In the genomic region with DNA sequence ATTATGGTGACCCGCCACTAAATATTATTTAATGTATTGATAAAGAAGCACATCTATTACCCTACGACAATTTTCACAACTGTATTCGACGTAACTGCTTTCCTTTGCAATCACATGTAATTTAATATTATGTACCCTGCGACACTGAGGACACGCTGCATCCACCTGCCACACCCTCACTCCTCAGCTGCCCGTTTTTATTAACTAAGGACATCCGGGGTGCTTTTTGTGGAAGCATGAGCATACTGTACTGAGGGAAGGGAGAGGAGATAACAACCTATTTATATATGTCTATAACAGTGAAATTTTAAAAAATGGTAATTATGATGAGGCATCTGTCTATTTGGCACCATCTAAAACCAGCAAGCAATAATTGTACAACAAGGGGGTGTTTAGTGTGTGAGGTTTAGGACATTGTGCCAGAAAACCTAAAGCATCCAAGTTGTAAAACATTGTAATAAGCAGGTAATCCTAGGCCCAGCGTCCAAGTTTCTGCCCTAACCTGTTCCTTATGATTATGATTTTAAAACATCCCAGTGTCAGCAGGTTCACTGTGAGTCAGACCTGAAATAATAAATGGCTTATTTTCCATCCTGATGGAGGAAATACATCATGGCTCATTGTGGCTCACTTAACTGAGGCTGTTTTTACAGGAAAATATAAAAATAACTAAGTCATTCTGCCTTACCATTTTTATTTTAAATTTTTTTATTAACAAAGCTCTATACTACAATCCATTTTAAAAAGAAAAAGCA, we compare ENCODE assay signal across 1 cellular context.
TF ChIP-seq lines count a peak whose summit lies in the region.

No MANE protein-coding gene starts in this region.

TF ChIP-seq in WTC11, 78 proteins besides CTCF, POLR2A, EP300 and RAD21 (continued from another document):
- TF ChIP-seq, protein P1, sequence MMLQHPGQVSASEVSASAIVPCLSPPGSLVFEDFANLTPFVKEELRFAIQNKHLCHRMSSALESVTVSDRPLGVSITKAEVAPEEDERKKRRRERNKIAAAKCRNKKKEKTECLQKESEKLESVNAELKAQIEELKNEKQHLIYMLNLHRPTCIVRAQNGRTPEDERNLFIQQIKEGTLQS (CRISPR knock-in tag; conservative IDR thresholded peaks at IDR 0.05): no peak
- no peak for TF ChIP-seq NR2C2 (CRISPR knock-in tag; IDR thresholded peaks at IDR 0.05)
- no peak for TF ChIP-seq PRRX2 (CRISPR knock-in tag; IDR thresholded peaks at IDR 0.05)
- TF ChIP-seq GABPB1 (CRISPR knock-in tag; IDR thresholded peaks at IDR 0.05): no peak
